Comparison of ENCODE assay signal across 15 cellular contexts in genomic region chr2:125656190-125656589, GRCh38.
DNase-seq lines count a peak whose midpoint lies in the region; ATAC-seq, FAIRE-seq and TF ChIP-seq lines count a peak whose summit lies in the region.
"Had no signal": no experiment of that assay in that cellular context is flagged by ENCODE, and none has a peak within 500 bp of the region (broad histone marks: within the 10 kb centered on the region; RNA-seq: fewer than 3 reads in every experiment).

No MANE protein-coding gene starts in this region.

- H3K27me3 ChIP-seq in GM06990 (replicated peaks; ENCODE audit: control insufficient read depth, insufficient read depth, low read length) (no peaks in the 10 kb centered on the region), H1 (replicated peaks in 1 of 4; ENCODE audit: control insufficient read depth in 3 of 4, extremely low read depth in 1 of 4, insufficient read depth in 3 of 4, low read length in 3 of 4) (no peaks in the 10 kb centered on the region)
- H3K27me3 ChIP-seq: SJSA1 had no signal

- no peak for FAIRE-seq in H1 (lab: Jason Lieb, UNC)

- no peak overlapping the region for H3K9ac ChIP-seq in H1 (replicated peaks in 1 of 4; ENCODE audit: extremely low read depth in 1 of 4, low read depth in 3 of 4, low read length in 3 of 4)

- H3K27ac ChIP-seq in H1 (ENCODE audit: low read depth, low read length) = no peak overlapping the region
- H3K27ac ChIP-seq: SJSA1 had no signal

- H3K79me2 ChIP-seq in H1 (ENCODE audit: control insufficient read depth in 1 of 2, insufficient read depth in 2 of 2, low read length in 2 of 2) = no peaks in the 10 kb centered on the region

- no peak overlapping the region for H2BK20ac ChIP-seq in H1 (ENCODE audit: low read length)

- H4K8ac ChIP-seq in H1 (ENCODE audit: extremely low read depth, insufficient read depth, low read length) = no peak overlapping the region

- H3K4me3 ChIP-seq in GM06990 (replicated peaks; ENCODE audit: low read depth, low read length) = no peak overlapping the region
- no peak overlapping the region for H3K4me3 ChIP-seq in NB4 (ENCODE audit: low read depth, low read length)
- no peak overlapping the region for H3K4me3 ChIP-seq in H1 (ENCODE audit: extremely low read depth in 1 of 4, insufficient read depth in 2 of 4, low read depth in 3 of 4, low read length in 4 of 4)
- H3K4me3 ChIP-seq: SJSA1 had no signal

- TF ChIP-seq POLR2A in NB4 (IDR thresholded peaks at IDR 0.05; ENCODE audit: extremely low read depth, insufficient read length) (no peak), H1 (IDR thresholded peaks at IDR 0.05; ENCODE audit: control extremely low read depth in 1 of 2, low read depth in 2 of 2, low read length in 2 of 2) (no peak)

- no peak overlapping the region for H4K5ac ChIP-seq in H1 (ENCODE audit: insufficient read length, low read depth, low read length)

- H2AK5ac ChIP-seq in H1 (ENCODE audit: low read depth, low read length) = no peak overlapping the region

- H2BK12ac ChIP-seq in H1 (ENCODE audit: low read depth, low read length) = no peak overlapping the region

- CTCF ChIA-PET in H1 (lab: Charles Lee; ENCODE audit: partially characterized antibody) = interaction anchor here (0.6 to 2.0 kb wide), 15 partner anchors 10 to 766 kb away, joined by 3 to 8 read pairs (median 4); no protein-coding TSS in a partner anchor

- H2BK120ac ChIP-seq in H1 (replicated peaks; ENCODE audit: low read depth, low read length) = no peak overlapping the region

- H3K36me3 ChIP-seq in GM06990 (ENCODE audit: control insufficient read depth, insufficient read depth, low read length) (no peaks in the 10 kb centered on the region), H1 (ENCODE audit: control insufficient read depth in 2 of 4, insufficient read depth in 4 of 4, low read length in 3 of 4) (no peaks in the 10 kb centered on the region)
- H3K36me3 ChIP-seq: SJSA1 had no signal

- H3K9me3 ChIP-seq in H1 (ENCODE audit: insufficient read depth in 2 of 2, low read depth in 1 of 2, low read length in 1 of 2) = no peaks in the 10 kb centered on the region
- H3K9me3 ChIP-seq: SJSA1 had no signal

- no peak overlapping the region for H3K4ac ChIP-seq in H1 (replicated peaks; ENCODE audit: insufficient read length, low read depth, low read length)

- H3K56ac ChIP-seq in H1 (replicated peaks; ENCODE audit: insufficient read length, low read depth, low read length) = no peak overlapping the region

- TF ChIP-seq RAD21 in H1 (IDR thresholded peaks at IDR 0.05 in 1 of 2, conservative IDR thresholded peaks at IDR 0.05 in 1 of 2; ENCODE audit: low read depth in 2 of 2, low read length in 2 of 2) = peak; percentile 27 to 47; a peak in 3 of 4 replicates

- H4K91ac ChIP-seq in H1 (replicated peaks; ENCODE audit: insufficient read length, low read length) = no peak overlapping the region

- peaks cover 0 to 3% (median 0%) of the 10 kb centered on the region in 4 experiments; a peak in 2 of 7 replicates for H3K4me1 ChIP-seq in H1 (replicated peaks in 1 of 4; ENCODE audit: control insufficient read depth in 3 of 4, insufficient read depth in 4 of 4, low read length in 3 of 4)
- H3K4me1 ChIP-seq: SJSA1 had no signal

- no peak overlapping the region for H3K18ac ChIP-seq in H1 (ENCODE audit: extremely low read depth, low read length)

- POLR2A ChIA-PET in H1 (lab: Charles Lee; ENCODE audit: partially characterized antibody) = no interaction called here

- TF ChIP-seq CTCF in GM06990 (IDR thresholded peaks at IDR 0.05; ENCODE audit: insufficient read depth, low read length, poor library complexity, severe bottlenecking) (peak; percentile 21), NB4 (IDR thresholded peaks at IDR 0.05; ENCODE audit: low read depth, low read length) (peak; percentile 26), H1 (IDR thresholded peaks at IDR 0.05; ENCODE audit: control extremely low read depth in 1 of 3, insufficient read depth in 1 of 3, low read depth in 1 of 3, low read length in 3 of 3) (peak in 2 of 3 experiments; percentile 27 to 53; a peak in 2 of 4 replicates)

- H2BK5ac ChIP-seq in H1 (ENCODE audit: low read depth, low read length) = no peak overlapping the region

- DNase-seq in DMS 273 (lab: John Stamatoyannopoulos, UW; ENCODE audit: unreplicated experiment) (peak; percentile 1), DMS 273 treated with DMSO at 0.1 percent for 48 hours (lab: John Stamatoyannopoulos, UW) (no peak), GM06990 (ENCODE audit: extremely low read depth, insufficient read length) (no peak), NB4 (ENCODE audit: low read depth) (peak; percentile 22), H1 (ENCODE audit: low read depth in 1 of 2, low spot score in 2 of 2) (no peak), NOMO-1 (lab: John Stamatoyannopoulos, UW; ENCODE audit: unreplicated experiment in 2 of 2) (no peak), DMS114 treated with DMSO at 0.1 percent for 48 hours (lab: John Stamatoyannopoulos, UW; ENCODE audit: unreplicated experiment) (no peak)
- DNase-seq: 8988T, COR-L47, H7, NCI-H1436, NCI-H774, T-helper 1 cell had no signal

- TF ChIP-seq EP300 in H1 (IDR thresholded peaks at IDR 0.05; ENCODE audit: borderline replicate concordance in 1 of 2, low read depth in 2 of 2, low read length in 2 of 2) = no peak

- no peaks in the 10 kb centered on the region for H3K79me1 ChIP-seq in H1 (ENCODE audit: low read depth, low read length)

- no peak overlapping the region for H2AFZ ChIP-seq in H1 (ENCODE audit: low read length)

- no peak overlapping the region for H3K4me2 ChIP-seq in H1 (ENCODE audit: insufficient read depth in 1 of 2, low read depth in 2 of 2, low read length in 2 of 2)

- H3K14ac ChIP-seq in H1 (ENCODE audit: insufficient read length) = no peak overlapping the region

- H2BK15ac ChIP-seq in H1 (ENCODE audit: low read length) = no peak overlapping the region

- no peaks in the 10 kb centered on the region for H3K23me2 ChIP-seq in H1 (ENCODE audit: low read depth, low read length)

- WGBS in H1 (ENCODE audit: extremely low coverage in 1 of 2, insufficient coverage in 1 of 2, insufficient read length in 1 of 2, insufficient replicate concordance in 2 of 2, low coverage in 1 of 2, low lambda C conversion rate in 2 of 2, missing lambda C conversion rate in 1 of 2), 2 experiments = 47% methylated on average over 1 of the region's 1 CpG; no CpG with 5 or more reads in 1 of the 2 experiments

- no peak for ATAC-seq in HG03139 (IDR thresholded peaks at IDR 0.05; ENCODE audit: unreplicated experiment)

- H3K23ac ChIP-seq in H1 (ENCODE audit: insufficient read length) = no peak overlapping the region

- H4K20me1 ChIP-seq in H1 (replicated peaks in 1 of 2; ENCODE audit: control insufficient read depth in 1 of 2, insufficient read depth in 2 of 2, low read length in 2 of 2) = no peaks in the 10 kb centered on the region

TF ChIP-seq in H1, 55 proteins besides CTCF, POLR2A, EP300 and RAD21:
- TF ChIP-seq HDAC2 (IDR thresholded peaks at IDR 0.05; ENCODE audit: borderline replicate concordance in 1 of 2, low read depth in 2 of 2, low read length in 2 of 2) (no peak), EZH2 (IDR thresholded peaks at IDR 0.05; ENCODE audit: low read depth, low read length, severe bottlenecking) (no peak)

Comparison
In these comparisons a context has a peak if more than half of its experiments do, and no peak if none do; other contexts are left out.
1. DNase-seq: peak in DMS 273 (single experiment) and NB4 (single experiment); none in DMS 273 treated with DMSO at 0.1 percent for 48 hours (single experiment), GM06990 (single experiment), H1 (0 of 2), NOMO-1 (0 of 2) and DMS114 treated with DMSO at 0.1 percent for 48 hours (single experiment).
2. Peak in every context shown above with its lines, with median percentiles within 50 percentile points of each other: CTCF ChIP-seq.